Comparison of ENCODE assay signal across 6 cellular contexts in the genomic region with DNA sequence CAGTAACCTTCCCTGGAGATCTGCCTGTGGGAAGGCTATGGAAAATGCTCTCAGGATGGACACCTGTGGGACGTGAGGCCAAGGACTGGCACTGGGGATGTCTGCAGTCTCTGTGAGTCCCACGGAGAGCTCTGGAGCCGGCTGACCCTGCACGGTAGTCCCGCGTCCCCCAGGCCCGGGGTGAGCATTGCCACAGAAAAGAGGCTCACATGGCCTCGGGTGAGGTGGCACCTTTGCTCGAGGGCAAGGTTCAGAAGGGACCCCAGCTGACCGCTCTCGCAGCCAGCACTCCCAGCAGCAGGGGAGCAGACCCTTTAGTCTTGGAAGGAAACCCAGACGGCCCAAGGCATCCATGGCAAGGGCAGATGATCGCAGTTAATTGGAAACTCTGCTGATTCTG.
"Had no signal": no experiment of that assay in that cellular context is flagged by ENCODE, and none has a peak within 500 bp of the region (broad histone marks: within the 10 kb centered on the region; RNA-seq: fewer than 3 reads in every experiment).

No MANE protein-coding gene starts in this region.

- H3K4me1 ChIP-seq: HAP-1 had no signal

- H2AFZ ChIP-seq: GM23248 had no signal

- H3K9ac ChIP-seq: GM23248 had no signal

- H3K4me3 ChIP-seq: GM23248, HAP-1 had no signal

- H3K9me3 ChIP-seq: HAP-1 had no signal

- DNase-seq: GM23248, GOT3, H7, IMR-90 had no signal

- H3K27ac ChIP-seq: GM23248 had no signal

- ATAC-seq: HCT116 had no signal

- H3K36me3 ChIP-seq: HAP-1 had no signal
